8 cellular contexts compared by ENCODE assay signal in the genomic region with DNA sequence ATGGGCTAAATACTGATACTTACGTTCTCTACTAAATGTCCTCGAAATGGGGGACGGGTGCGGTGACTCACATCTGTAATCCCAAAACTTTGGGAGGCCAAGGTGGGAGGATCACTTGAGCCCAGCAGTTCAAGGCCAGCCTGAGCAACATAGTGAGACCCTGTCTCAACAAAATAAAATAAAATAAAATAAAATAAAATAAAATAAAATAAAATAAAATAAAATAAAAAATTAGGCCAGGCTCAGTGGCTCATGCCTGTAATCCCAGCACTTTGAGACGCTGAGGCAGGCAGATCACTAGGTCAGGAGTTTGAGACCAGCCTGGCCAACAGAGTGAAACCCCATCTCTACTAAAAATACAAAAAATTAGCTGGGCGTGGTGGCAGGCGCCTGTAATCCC. TPM values are rescaled to one million over a fixed set of nuclear protein-coding genes. Genes with fewer than 3 reads are reported as not detected.
DNase-seq lines count a peak whose midpoint lies in the region; TF ChIP-seq lines count a peak whose summit lies in the region.
"Not testable (repeated sequence)": the region's sequence is repeated elsewhere in the genome, so short reads cannot be mapped to it uniquely, and the experiment has no call there.
"Had no signal": no experiment of that assay in that cellular context is flagged by ENCODE, and none has a peak within 500 bp of the region (broad histone marks: within the 10 kb centered on the region; RNA-seq: fewer than 3 reads in every experiment).

No MANE protein-coding gene starts in this region.

- H3K27ac ChIP-seq in esophagus muscularis mucosa (replicated peaks in 1 of 4) (peak overlapping the region; percentile 94 to 98 (median 96)), rectal smooth muscle tissue (ENCODE audit: low read depth, low read length) (peak overlapping the region; percentile 21), stomach smooth muscle (ENCODE audit: low read length) (peak overlapping the region; percentile 96), uterus (peak overlapping the region; percentile 97 to 98)

- 98% methylated on average over 7 of the region's 7 CpGs for WGBS in esophagus muscularis mucosa

- H3K27ac Mint-ChIP-seq in mesothelial cell of epicardium: peak overlapping the region; percentile 73

- not testable (repeated sequence) for TF ChIP-seq CTCF in esophagus muscularis mucosa (IDR thresholded peaks at IDR 0.05); mesothelial cell of epicardium (IDR thresholded peaks at IDR 0.05; ENCODE audit: unreplicated experiment); uterus (IDR thresholded peaks at IDR 0.05)

- not testable (repeated sequence) for H3K36me3 Mint-ChIP-seq in mesothelial cell of epicardium

- peaks cover 81% of the 10 kb centered on the region for H3K4me1 Mint-ChIP-seq in mesothelial cell of epicardium

- not testable (repeated sequence) for TF ChIP-seq POLR2A in esophagus muscularis mucosa (IDR thresholded peaks at IDR 0.05; ENCODE audit: low read depth); uterus (IDR thresholded peaks at IDR 0.05)

- not testable (repeated sequence) for H3K27me3 ChIP-seq in esophagus muscularis mucosa; rectal smooth muscle tissue (ENCODE audit: control insufficient read depth, insufficient read depth, low read length); stomach smooth muscle (ENCODE audit: control insufficient read depth in 1 of 2, insufficient read depth in 2 of 2, low read length in 2 of 2); uterus

- peaks cover 4 to 83% (median 76%) of the 10 kb centered on the region in 4 donors for H3K4me1 ChIP-seq in esophagus muscularis mucosa
- peaks cover 60% of the 10 kb centered on the region for H3K4me1 ChIP-seq in rectal smooth muscle tissue (ENCODE audit: control insufficient read depth, insufficient read depth, low read length)
- H3K4me1 ChIP-seq in stomach smooth muscle (ENCODE audit: control insufficient read depth, insufficient read depth, low read length): peaks cover 61% of the 10 kb centered on the region
- H3K4me1 ChIP-seq in uterus: peaks cover 6 to 19% of the 10 kb centered on the region in 2 donors

- H3K4me3 Mint-ChIP-seq in mesothelial cell of epicardium: not testable (repeated sequence)

- not testable (repeated sequence) for H3K27me3 Mint-ChIP-seq in mesothelial cell of epicardium (ENCODE audit: low read depth)

- not testable (repeated sequence) for H3K9ac ChIP-seq in rectal smooth muscle tissue (ENCODE audit: low read length); stomach smooth muscle (ENCODE audit: low read length in 2 of 2)

- TF ChIP-seq EP300 in esophagus muscularis mucosa (IDR thresholded peaks at IDR 0.05): not testable (repeated sequence)

- H3K9me3 ChIP-seq in esophagus muscularis mucosa; stomach smooth muscle (ENCODE audit: control insufficient read depth in 2 of 2, low read length in 2 of 2); uterus: not testable (repeated sequence)

- not testable (repeated sequence) for H3K4me3 ChIP-seq in esophagus muscularis mucosa; rectal smooth muscle tissue (ENCODE audit: low read length); stomach smooth muscle (ENCODE audit: low read length in 2 of 2); uterus

- intact Hi-C loops in esophagus muscularis mucosa (cut with DNase I); uterus (cut with DNase I; ENCODE audit: low total_unique reads): not testable (repeated sequence)

- DNase-seq in esophagus muscularis mucosa (ENCODE audit: extremely low spot score); mesothelial cell of epicardium (ENCODE audit: low spot score in 2 of 2, unreplicated experiment in 2 of 2); uterus: not testable (repeated sequence)

- H3K36me3 ChIP-seq in esophagus muscularis mucosa; rectal smooth muscle tissue (ENCODE audit: control insufficient read depth, insufficient read depth, low read length); stomach smooth muscle (ENCODE audit: control insufficient read depth in 2 of 2, insufficient read depth in 2 of 2, low read length in 2 of 2); uterus: not testable (repeated sequence)

- not testable (repeated sequence) for H3K9me3 Mint-ChIP-seq in mesothelial cell of epicardium

RNA-seq across cellular contexts. Expression of a gene that starts 7.6 kb away (rescaled TPM):
- 10 to 100 TPM; 16.9 to 32.8 (median 23.5) TPM for total RNA-seq in esophagus muscularis mucosa
- total RNA-seq in mesothelial cell of epicardium: 25.5 to 28.1 TPM (median 25.7 TPM) in 3 replicates
- total RNA-seq in uterus: 10 to 100 TPM in 3 of 4 donors, not detected in 1; 18.0 to 47.2 (median 30.7) TPM
- total RNA-seq: CD4-positive, CD25-positive, alpha-beta regulatory T cell; Daoy; GM12878 had no signal

Comparison
In these comparisons a context has a peak if more than half of its experiments do, and no peak if none do; other contexts are left out.
1. H3K27ac ChIP-seq: peak in every context shown above with its lines; median percentile 98 in uterus; 96 in esophagus muscularis mucosa; 96 in stomach smooth muscle; 21 in rectal smooth muscle tissue.